ENCODE assay signal across 22 cellular contexts in genomic region chr18:25605322-25605721, GRCh38.
"Had no signal": no experiment of that assay in that cellular context is flagged by ENCODE, and none has a peak within 500 bp of the region (broad histone marks: within the 10 kb centered on the region; RNA-seq: fewer than 3 reads in every experiment).

No MANE protein-coding gene starts in this region.

- H3K27me3 ChIP-seq: colonic mucosa, gastroesophageal sphincter, neutrophil, pancreas, upper lobe of left lung had no signal

- H3K4me3 ChIP-seq: colonic mucosa, dorsolateral prefrontal cortex, gastroesophageal sphincter, heart left ventricle, mucosa of descending colon, pancreas, psoas muscle, upper lobe of left lung had no signal

- H3K36me3 ChIP-seq: colonic mucosa, gastroesophageal sphincter, heart left ventricle, neutrophil, pancreas, upper lobe of left lung had no signal

- H3K4me1 ChIP-seq: colonic mucosa, gastroesophageal sphincter, heart left ventricle, pancreas, psoas muscle, upper lobe of left lung had no signal

- ATAC-seq: activated CD4-positive, alpha-beta T cell treated with anti-CD3 and anti-CD28 coated beads for 36 hours; activated T-cell treated with anti-CD3 and anti-CD28 coated beads, Interleukin-2, amount 50 U/mL, for 4 hours; gastroesophageal sphincter; heart left ventricle; left cardiac atrium; mucosa of descending colon; pancreas; psoas muscle; right cardiac atrium; stimulated activated naive B cell treated with anti-CD40 and anti-IgM and Interleukin-4, amounts not matched to agents 10 μg/mL and 1 μg/mL and 100 μg/mL, for 72 hours had no signal

- H3K9me3 ChIP-seq: colonic mucosa, mucosa of descending colon, neutrophil, pancreas, psoas muscle, upper lobe of left lung had no signal

- DNase-seq: activated B cell treated with CpG ODN at 0.5 μM for 24 hours; activated CD4-positive, alpha-beta T cell treated with anti-CD3 and anti-CD28 coated beads for 36 hours; activated CD4-positive, alpha-beta T cell treated with anti-CD3 and anti-CD28 coated beads, Interleukin-2, amount 50 U/mL, for 4 hours; activated CD8-positive, alpha-beta memory T cell treated with anti-CD3 and anti-CD28 coated beads, Interleukin-2, amount 50 U/mL, for 48 hours; activated naive CD4-positive, alpha-beta T cell treated with anti-CD3 and anti-CD28 coated beads, Interleukin-2, amount 10 ng/mL, durations not matched to agents 7 days and 5 days; activated T-cell treated with anti-CD3 and anti-CD28 coated beads, Interleukin-2, amount 50 U/mL, for 4 hours; amygdala; colonic mucosa; dorsolateral prefrontal cortex; heart left ventricle; islet precursor cell; left cardiac atrium; mucosa of descending colon; psoas muscle; stimulated activated CD4-positive, alpha-beta T cell treated with anti-CD3 and anti-CD28 coated beads, Interleukin-1b, Interleukin-23, amount 100 ng/mL, for 48 hours; stimulated activated naive B cell treated with anti-CD40 and anti-IgM and Interleukin-4, amounts not matched to agents 10 μg/mL and 1 μg/mL and 100 μg/mL, for 72 hours; T1000 had no signal
